In the genomic region with DNA sequence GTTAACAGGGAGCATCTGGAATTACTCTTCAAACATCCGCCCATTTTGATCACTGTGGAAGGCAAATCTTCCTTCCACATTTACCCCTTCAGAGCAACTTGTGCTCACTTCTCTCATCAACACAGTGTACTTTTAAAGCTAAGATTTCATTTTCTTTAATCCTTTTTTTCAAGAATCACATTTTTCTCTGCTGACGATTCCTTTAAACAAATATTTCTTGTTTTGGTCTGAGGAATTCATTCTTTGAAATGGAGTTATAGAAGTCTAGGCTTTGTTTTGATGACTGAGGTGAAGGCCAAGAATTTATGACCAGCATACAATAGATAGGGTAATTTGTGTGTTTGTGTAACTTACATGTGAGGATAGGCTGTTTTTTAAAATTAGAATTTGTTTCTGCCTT, we compare ENCODE assay signal across 21 cellular contexts. TPM values are rescaled to one million over a fixed set of nuclear protein-coding genes. Genes with fewer than 3 reads are reported as not detected.
"Had no signal": no experiment of that assay in that cellular context is flagged by ENCODE, and none has a peak within 500 bp of the region (broad histone marks: within the 10 kb centered on the region; RNA-seq: fewer than 3 reads in every experiment).

No MANE protein-coding gene starts in this region.

- H3K4me1 Mint-ChIP-seq: activated B cell treated with CpG ODN at 0.5 μM for 24 hours; activated naive CD8-positive, alpha-beta T cell treated with anti-CD3 and anti-CD28 coated beads for 36 hours; stimulated activated memory B cell treated with anti-CD40 and anti-IgM and Interleukin-4, amounts not matched to agents 10 μg/mL and 1 μg/mL and 100 μg/mL, for 72 hours had no signal

- H3K27ac ChIP-seq: coronary artery, hepatocyte, left lung, neutrophil, parathyroid adenoma had no signal

- H3K79me2 ChIP-seq: hepatocyte, parathyroid adenoma had no signal

- H3K4me1 ChIP-seq: left lung, parathyroid adenoma, tibial artery had no signal

- H3K4me2 ChIP-seq: hepatocyte had no signal

- ATAC-seq: activated CD8-positive, alpha-beta T cell treated with anti-CD3 and anti-CD28 coated beads for 36 hours; left lung; naive thymus-derived CD8-positive, alpha-beta T cell; stimulated activated memory B cell treated with anti-CD40 and anti-IgM and Interleukin-4, amounts not matched to agents 10 μg/mL and 1 μg/mL and 100 μg/mL, for 72 hours had no signal

- H3K4me3 Mint-ChIP-seq: activated B cell treated with CpG ODN at 0.5 μM for 24 hours; activated CD8-positive, alpha-beta T cell treated with anti-CD3 and anti-CD28 coated beads for 36 hours; activated naive CD8-positive, alpha-beta T cell treated with anti-CD3 and anti-CD28 coated beads for 36 hours; naive thymus-derived CD8-positive, alpha-beta T cell; stimulated activated memory B cell treated with anti-CD40 and anti-IgM and Interleukin-4, amounts not matched to agents 10 μg/mL and 1 μg/mL and 100 μg/mL, for 72 hours; T-helper 2 cell treated with Interferon-gamma antibody and Interleukin-4, amounts not matched to agents 5 μg/mL and 100 μg/mL, for 36 hours had no signal

- DNase-seq: activated B cell treated with CpG ODN at 0.5 μM for 24 hours; activated CD4-positive, alpha-beta T cell treated with anti-CD3 and anti-CD28 coated beads for 48 hours; activated CD8-positive, alpha-beta memory T cell treated with anti-CD3 and anti-CD28 coated beads, Interleukin-2, amount 50 U/mL, for 4 hours; activated CD8-positive, alpha-beta T cell treated with anti-CD3 and anti-CD28 coated beads for 36 hours; activated naive CD8-positive, alpha-beta T cell treated with anti-CD3 and anti-CD28 coated beads for 36 hours; anterior cingulate cortex; effector CD8-positive, alpha-beta T cell; left lung; mammary epithelial cell; naive thymus-derived CD8-positive, alpha-beta T cell; stimulated activated CD4-positive, alpha-beta T cell treated with anti-CD3 and anti-CD28 coated beads, Interleukin-2, amount 100 ng/mL, for 48 hours; tibial artery had no signal

- H3K4me3 ChIP-seq: coronary artery, hepatocyte, left lung, tibial artery had no signal

- H3K27ac Mint-ChIP-seq: activated B cell treated with CpG ODN at 0.5 μM for 24 hours; activated CD8-positive, alpha-beta T cell treated with anti-CD3 and anti-CD28 coated beads for 36 hours; activated naive CD8-positive, alpha-beta T cell treated with anti-CD3 and anti-CD28 coated beads for 36 hours; naive thymus-derived CD8-positive, alpha-beta T cell; stimulated activated memory B cell treated with anti-CD40 and anti-IgM and Interleukin-4, amounts not matched to agents 10 μg/mL and 1 μg/mL and 100 μg/mL, for 72 hours; T-helper 2 cell treated with Interferon-gamma antibody and Interleukin-4, amounts not matched to agents 5 μg/mL and 100 μg/mL, for 36 hours had no signal

- H3K9me3 Mint-ChIP-seq: activated B cell treated with CpG ODN at 0.5 μM for 24 hours; activated CD8-positive, alpha-beta T cell treated with anti-CD3 and anti-CD28 coated beads for 36 hours; activated naive CD8-positive, alpha-beta T cell treated with anti-CD3 and anti-CD28 coated beads for 36 hours; naive thymus-derived CD8-positive, alpha-beta T cell; stimulated activated memory B cell treated with anti-CD40 and anti-IgM and Interleukin-4, amounts not matched to agents 10 μg/mL and 1 μg/mL and 100 μg/mL, for 72 hours; T-helper 2 cell treated with Interferon-gamma antibody and Interleukin-4, amounts not matched to agents 5 μg/mL and 100 μg/mL, for 36 hours had no signal

- H3K27me3 Mint-ChIP-seq: activated B cell treated with CpG ODN at 0.5 μM for 24 hours; activated CD8-positive, alpha-beta T cell treated with anti-CD3 and anti-CD28 coated beads for 36 hours; activated naive CD8-positive, alpha-beta T cell treated with anti-CD3 and anti-CD28 coated beads for 36 hours; naive thymus-derived CD8-positive, alpha-beta T cell; stimulated activated memory B cell treated with anti-CD40 and anti-IgM and Interleukin-4, amounts not matched to agents 10 μg/mL and 1 μg/mL and 100 μg/mL, for 72 hours had no signal

- H3K27me3 ChIP-seq: hepatocyte, left lung, neutrophil, tibial artery had no signal

- H3K9me3 ChIP-seq: left lung, neutrophil, tibial artery had no signal

- H3K9ac ChIP-seq: parathyroid adenoma had no signal

- H2AFZ ChIP-seq: hepatocyte, parathyroid adenoma had no signal

RNA-seq across cellular contexts. Expression of a gene that starts 46.3 kb away (rescaled TPM):
- total RNA-seq: activated B cell treated with CpG ODN at 0.5 μM for 24 hours; activated CD8-positive, alpha-beta T cell treated with anti-CD3 and anti-CD28 coated beads for 36 hours; activated naive CD8-positive, alpha-beta T cell treated with anti-CD3 and anti-CD28 coated beads for 36 hours; cardiac septum; mammary epithelial cell; naive thymus-derived CD8-positive, alpha-beta T cell; renal cortical epithelial cell had no signal
- polyA plus RNA-seq: keratinocyte; mammary epithelial cell; naive thymus-derived CD8-positive, alpha-beta T cell had no signal
